Comparison of ENCODE assay signal across 18 cellular contexts in genomic region chr14:50014809-50015208, GRCh38.
DNase-seq lines count a peak whose midpoint lies in the region; ATAC-seq, FAIRE-seq and TF ChIP-seq lines count a peak whose summit lies in the region.
"Had no signal": no experiment of that assay in that cellular context is flagged by ENCODE, and none has a peak within 500 bp of the region (broad histone marks: within the 10 kb centered on the region; RNA-seq: fewer than 3 reads in every experiment).

No MANE protein-coding gene starts in this region.

- no peak for FAIRE-seq in HepG2 (lab: Jason Lieb, UNC)
- FAIRE-seq: A204.1, GM12892, HTR-8/SVneo had no signal

- TF ChIP-seq POLR2A in HepG2 (IDR thresholded peaks at IDR 0.05; ENCODE audit: insufficient read depth in 1 of 2, low read depth in 2 of 2, low read length in 2 of 2), result no peak
- TF ChIP-seq POLR2A in right lobe of liver (IDR thresholded peaks at IDR 0.05), result no peak

- H3K4me3 ChIP-seq in HepG2 (replicated peaks in 1 of 3; ENCODE audit: insufficient read depth in 1 of 3, low read depth in 2 of 3, low read length in 3 of 3) (no peak overlapping the region), right lobe of liver (no peak overlapping the region)
- H3K4me3 ChIP-seq: BLaER1 treated with 17β-estradiol and CSF1 and Interleukin-3, amounts not matched to agents 10 nM and 100 nM had no signal

- no peak for DNase-seq in HepG2 (ENCODE audit: low spot score)
- no peak for DNase-seq in right lobe of liver
- DNase-seq in T-helper 17 cell, result no peak
- no peak for DNase-seq in foreskin keratinocyte
- no peak for DNase-seq in RWPE1 (ENCODE audit: low spot score)
- no peak for DNase-seq in NCI-H1436 (lab: John Stamatoyannopoulos, UW)
- DNase-seq in substantia nigra (lab: John Stamatoyannopoulos, UW), result no peak
- DNase-seq: DMS153, H9, NCI-H1105 treated with DMSO at 0.1 percent for 48 hours, NCI-H187, NCI-H345 had no signal

- no peaks in the 10 kb centered on the region for H4K20me1 ChIP-seq in HepG2 (ENCODE audit: insufficient read depth, low read length)
- H4K20me1 ChIP-seq: BLaER1 treated with 17β-estradiol and CSF1 and Interleukin-3, amounts not matched to agents 10 nM and 100 nM had no signal

- in situ Hi-C loops in HepG2 (cut with HindIII; ENCODE audit: extremely low pct_ligation_motif_present, low pct_unique_long_range_greater_than_20kb), result no loop called here

- TF ChIP-seq EP300 in HepG2 (IDR thresholded peaks at IDR 0.05; ENCODE audit: low read depth in 2 of 2, low read length in 2 of 2) (no peak), HepG2 (CRISPR knock-in tag; IDR thresholded peaks at IDR 0.05; ENCODE audit: borderline replicate concordance) (no peak)

- no peak overlapping the region for H3K4me3 Mint-ChIP-seq in T-helper 17 cell
- H3K4me3 Mint-ChIP-seq: H9 had no signal

- H3K36me3 Mint-ChIP-seq in T-helper 17 cell (ENCODE audit: low read depth), result peaks cover 2% of the 10 kb centered on the region

- ATAC-seq in HepG2 (no peak), right lobe of liver (no peak), T-helper 17 cell (no peak), foreskin keratinocyte (no peak), GM19463 (IDR thresholded peaks at IDR 0.05; ENCODE audit: unreplicated experiment) (no peak)
- ATAC-seq: Right ventricle myocardium inferior had no signal

- no peak overlapping the region for H2AFZ ChIP-seq in HepG2 (ENCODE audit: low read length)

- POLR2A ChIA-PET in HepG2 (lab: Yijun Ruan, JAX), result no interaction called here
- POLR2A ChIA-PET in RWPE1 (lab: Yijun Ruan, JAX; ENCODE audit: low non-redundant PET), result no interaction called here

- no peaks in the 10 kb centered on the region for H3K27me3 Mint-ChIP-seq in T-helper 17 cell

- H3K36me3 ChIP-seq in HepG2 (replicated peaks in 1 of 2; ENCODE audit: control insufficient read depth in 1 of 2, insufficient read depth in 2 of 2, low read length in 2 of 2) (no peaks in the 10 kb centered on the region), right lobe of liver (no peaks in the 10 kb centered on the region)

- no peak overlapping the region for H3K4me2 ChIP-seq in HepG2 (ENCODE audit: low read depth, low read length)

- TF ChIP-seq RAD21 in HepG2 (CRISPR knock-in tag; IDR thresholded peaks at IDR 0.05), result no peak

- BruUV-seq in HepG2 (replicated peaks; lab: Mats Ljungman, UMichigan), result no TSS peak

- no peak for TF ChIP-seq CTCF in HepG2 (CRISPR knock-in tag; IDR thresholded peaks at IDR 0.05)
- TF ChIP-seq CTCF in right lobe of liver (IDR thresholded peaks at IDR 0.05), result no peak
- TF ChIP-seq CTCF in foreskin keratinocyte (conservative IDR thresholded peaks at IDR 0.05), result no peak
- TF ChIP-seq CTCF in RWPE1 (conservative IDR thresholded peaks at IDR 0.05; ENCODE audit: low read depth), result no peak

- H3K9me3 ChIP-seq in HepG2 (ENCODE audit: low read length), result peaks cover 3% of the 10 kb centered on the region; the same call in 1 of the 2 replicates
- no peaks in the 10 kb centered on the region for H3K9me3 ChIP-seq in right lobe of liver
- H3K9me3 ChIP-seq in T-helper 17 cell (ENCODE audit: control insufficient read depth, low read length, poor library complexity, severe bottlenecking), result no peaks in the 10 kb centered on the region

- H3K4me1 ChIP-seq in HepG2 (ENCODE audit: insufficient read depth, low read length) (peaks cover 62% of the 10 kb centered on the region), right lobe of liver (peaks cover 0 to 23% (median 9%) of the 10 kb centered on the region in 4 donors), foreskin keratinocyte (peaks cover 24% of the 10 kb centered on the region)

- intact Hi-C loops in HepG2 (cut with micrococcal nuclease; ENCODE audit: unreplicated experiment) (loop anchor here (5.0 kb wide), 1 partner anchor 47 kb away; no protein-coding TSS in a partner anchor), right lobe of liver (cut with DNase I) (no loop called here)

- H3K4me1 Mint-ChIP-seq in T-helper 17 cell, result peaks cover 2% of the 10 kb centered on the region

- H3K9ac ChIP-seq in HepG2 (ENCODE audit: insufficient read depth, low read depth, low read length), result no peak overlapping the region
- H3K9ac ChIP-seq: BLaER1 treated with 17β-estradiol and CSF1 and Interleukin-3, amounts not matched to agents 10 nM and 100 nM had no signal

- H3K27ac Mint-ChIP-seq in T-helper 17 cell, result peak overlapping the region; percentile 0

- H3K27ac ChIP-seq in HepG2 (ENCODE audit: extremely low read length, insufficient read depth, low read length), result no peak overlapping the region
- no peak overlapping the region for H3K27ac ChIP-seq in right lobe of liver
- peak overlapping the region; percentile 93 for H3K27ac ChIP-seq in foreskin keratinocyte
- no peak overlapping the region for H3K27ac ChIP-seq in RWPE1
- no peak overlapping the region for H3K27ac ChIP-seq in substantia nigra (ENCODE audit: low read depth, low read length, poor library complexity, severe bottlenecking)
- H3K27ac ChIP-seq: BLaER1 treated with 17β-estradiol and CSF1 and Interleukin-3, amounts not matched to agents 10 nM and 100 nM had no signal

- CTCF ChIA-PET in HepG2 (lab: Yijun Ruan, JAX; ENCODE audit: low intra/inter-chr PET ratio, low total read pairs) (no interaction called here), RWPE1 (lab: Yijun Ruan, JAX) (no interaction called here)

- H3K79me2 ChIP-seq in HepG2 (ENCODE audit: insufficient read depth, low read length), result no peaks in the 10 kb centered on the region

- H3K27me3 ChIP-seq in HepG2 (ENCODE audit: control insufficient read depth in 1 of 2, insufficient read depth in 2 of 2, low read length in 2 of 2) (no peaks in the 10 kb centered on the region), right lobe of liver (no peaks in the 10 kb centered on the region), foreskin keratinocyte (no peaks in the 10 kb centered on the region)
- H3K27me3 ChIP-seq: BLaER1 treated with 17β-estradiol and CSF1 and Interleukin-3, amounts not matched to agents 10 nM and 100 nM had no signal

TF ChIP-seq in HepG2, 621 proteins besides CTCF, POLR2A, EP300 and RAD21:
- TF ChIP-seq SP2 (CRISPR knock-in tag; IDR thresholded peaks at IDR 0.05) (no peak), ZNF619 (CRISPR knock-in tag; IDR thresholded peaks at IDR 0.05) (no peak)
- TF ChIP-seq, protein P1, sequence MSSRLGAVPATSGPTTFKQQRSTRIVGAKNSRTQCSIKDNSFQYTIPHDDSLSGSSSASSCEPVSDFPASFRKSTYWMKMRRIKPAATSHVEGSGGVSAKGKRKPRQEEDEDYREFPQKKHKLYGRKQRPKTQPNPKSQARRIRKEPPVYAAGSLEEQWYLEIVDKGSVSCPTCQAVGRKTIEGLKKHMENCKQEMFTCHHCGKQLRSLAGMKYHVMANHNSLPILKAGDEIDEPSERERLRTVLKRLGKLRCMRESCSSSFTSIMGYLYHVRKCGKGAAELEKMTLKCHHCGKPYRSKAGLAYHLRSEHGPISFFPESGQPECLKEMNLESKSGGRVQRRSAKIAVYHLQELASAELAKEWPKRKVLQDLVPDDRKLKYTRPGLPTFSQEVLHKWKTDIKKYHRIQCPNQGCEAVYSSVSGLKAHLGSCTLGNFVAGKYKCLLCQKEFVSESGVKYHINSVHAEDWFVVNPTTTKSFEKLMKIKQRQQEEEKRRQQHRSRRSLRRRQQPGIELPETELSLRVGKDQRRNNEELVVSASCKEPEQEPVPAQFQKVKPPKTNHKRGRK (CRISPR knock-in tag; IDR thresholded peaks at IDR 0.05), result peak; percentile 95
